ENCODE assay signal across 1 cellular context in the genomic region with DNA sequence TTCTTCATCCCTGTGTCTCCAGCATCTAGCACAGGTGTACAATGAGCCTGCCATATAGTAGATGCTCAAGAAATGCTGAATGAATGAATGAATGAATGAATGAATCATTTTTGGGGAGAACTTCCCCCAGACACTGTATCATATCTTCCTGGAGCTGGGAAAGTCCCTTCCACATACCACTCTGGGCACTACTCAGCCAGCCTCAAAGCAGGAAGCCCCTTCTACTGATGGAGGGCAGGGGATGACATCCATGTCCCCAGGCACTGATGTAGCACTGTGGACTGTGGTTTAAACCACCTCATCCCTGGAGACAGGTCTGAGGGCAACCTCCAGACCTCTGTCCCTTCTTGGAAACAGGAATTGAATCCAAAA.
TF ChIP-seq lines count a peak whose summit lies in the region.

No MANE protein-coding gene starts in this region.

TF ChIP-seq in endothelial cell of umbilical vein, 7 proteins besides CTCF, POLR2A, EP300 and RAD21:
- TF ChIP-seq, protein P1, sequence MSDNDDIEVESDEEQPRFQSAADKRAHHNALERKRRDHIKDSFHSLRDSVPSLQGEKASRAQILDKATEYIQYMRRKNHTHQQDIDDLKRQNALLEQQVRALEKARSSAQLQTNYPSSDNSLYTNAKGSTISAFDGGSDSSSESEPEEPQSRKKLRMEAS (IDR thresholded peaks at IDR 0.05; ENCODE audit: insufficient read depth, insufficient read length) = no peak
- TF ChIP-seq MYC (IDR thresholded peaks at IDR 0.05; ENCODE audit: low read depth, low read length) = no peak
- no peak for TF ChIP-seq FOS (IDR thresholded peaks at IDR 0.05; ENCODE audit: borderline replicate concordance, insufficient read depth, low read length)
- no peak for TF ChIP-seq POLR2AphosphoS5 (IDR thresholded peaks at IDR 0.05; ENCODE audit: insufficient read depth, low read depth, low read length)
- no peak for TF ChIP-seq JUN (IDR thresholded peaks at IDR 0.05; ENCODE audit: borderline replicate concordance, insufficient read depth, insufficient read length, low read depth)
- TF ChIP-seq GATA2 (IDR thresholded peaks at IDR 0.05; ENCODE audit: insufficient read depth, insufficient read length, low read depth, low read length) = no peak
- no peak for TF ChIP-seq EZH2 (IDR thresholded peaks at IDR 0.05; ENCODE audit: borderline replicate concordance, low read depth, low read length, severe bottlenecking)
TF ChIP-seq in endothelial cell of umbilical vein: peak in this region for 0.
